ENCODE assay signal across 8 cellular contexts in genomic region chr1:247077234-247077633, GRCh38. TPM values are rescaled to one million over a fixed set of nuclear protein-coding genes. Genes with fewer than 3 reads are reported as not detected.
A peak's percentile ranks its signal among the peaks of the same experiment; 100 is the strongest.
DNase-seq lines count a peak whose midpoint lies in the region; ATAC-seq and TF ChIP-seq lines count a peak whose summit lies in the region.

No MANE protein-coding gene starts in this region.

- 0 out of 2 replicates have a peak, but pooled peaks cover 3% of the 10 kb centered on the region for H3K4me1 ChIP-seq in MM.1S (ENCODE audit: low read length)
- no peaks in the 10 kb centered on the region for H3K4me1 ChIP-seq in prostate gland (replicated peaks)

- H2AFZ ChIP-seq in MM.1S (ENCODE audit: low read length) = no peak overlapping the region

- TF ChIP-seq POLR2A in prostate gland (IDR thresholded peaks at IDR 0.05) = no peak

- H3K27me3 ChIP-seq in MM.1S (replicated peaks; ENCODE audit: insufficient read depth, low read length) (no peaks in the 10 kb centered on the region), prostate gland (replicated peaks; ENCODE audit: insufficient read depth) (no peaks in the 10 kb centered on the region)

- no peak overlapping the region for H3K9ac ChIP-seq in MM.1S (ENCODE audit: low read length)

- peaks cover 42% of the 10 kb centered on the region for H3K79me2 ChIP-seq in MM.1S (ENCODE audit: low read length)

- no peaks in the 10 kb centered on the region for H3K27me3 Mint-ChIP-seq in chondrocyte (ENCODE audit: low read depth)
- no peaks in the 10 kb centered on the region for H3K27me3 Mint-ChIP-seq in neural crest cell (ENCODE audit: low read depth)

- H3F3A ChIP-seq in MM.1S (ENCODE audit: insufficient read depth, low read length) = no peaks in the 10 kb centered on the region; the same call in 1 of the 2 replicates

- peaks cover 23% of the 10 kb centered on the region for H3K4me1 Mint-ChIP-seq in chondrocyte (ENCODE audit: low read depth)
- peaks cover 33% of the 10 kb centered on the region for H3K4me1 Mint-ChIP-seq in neural crest cell

- 72% methylated on average over 2 of the region's 2 CpGs for WGBS in prostate gland

- intact Hi-C loops in prostate gland (cut with DNase I) (no loop called here), posterior cingulate gyrus (cut with DNase I) (loop anchor here (10.0 kb wide), 1 partner anchor 142 kb away; the partner anchor contains the start of gene AHCTF1)

- TF ChIP-seq CTCF in MM.1S (IDR thresholded peaks at IDR 0.05; ENCODE audit: low read length) = peak; percentile 9; the same call in 1 of the 2 replicates
- peak; percentile 54 for TF ChIP-seq CTCF in chondrocyte (IDR thresholded peaks at IDR 0.05)
- no peak for TF ChIP-seq CTCF in neural crest cell (conservative IDR thresholded peaks at IDR 0.05)
- TF ChIP-seq CTCF in prostate gland (IDR thresholded peaks at IDR 0.05) = no peak

- H3K4me3 ChIP-seq in MM.1S (ENCODE audit: low read length) (peak overlapping the region; percentile 87; the same call in 1 of the 2 replicates), prostate gland (no peak overlapping the region)

- no peaks in the 10 kb centered on the region for H4K20me1 ChIP-seq in MM.1S (ENCODE audit: insufficient read depth, low read length)

- H3K9me2 ChIP-seq in MM.1S (replicated peaks; ENCODE audit: insufficient read depth, low read length) = no peaks in the 10 kb centered on the region

- H3K4me2 ChIP-seq in MM.1S (ENCODE audit: low read depth, low read length) = peak overlapping the region; percentile 63; the same call in 1 of the 2 replicates

- H3K36me3 Mint-ChIP-seq in chondrocyte (ENCODE audit: low read depth) (peaks cover 2% of the 10 kb centered on the region), neural crest cell (ENCODE audit: low read depth) (peaks cover 53% of the 10 kb centered on the region)

- H3K9me3 Mint-ChIP-seq in chondrocyte (ENCODE audit: low read depth) = peaks cover 6% of the 10 kb centered on the region
- peaks cover 17% of the 10 kb centered on the region for H3K9me3 Mint-ChIP-seq in neural crest cell

- H3K9me3 ChIP-seq in MM.1S (replicated peaks; ENCODE audit: insufficient read depth, low read length) = no peaks in the 10 kb centered on the region
- H3K9me3 ChIP-seq in prostate gland = no peaks in the 10 kb centered on the region

- ATAC-seq in HG02981 (IDR thresholded peaks at IDR 0.05; ENCODE audit: unreplicated experiment) = no peak

- H3K36me3 ChIP-seq in MM.1S (replicated peaks; ENCODE audit: insufficient read depth, low read length) (no peaks in the 10 kb centered on the region), prostate gland (no peaks in the 10 kb centered on the region)

- peak overlapping the region; percentile 96 for H3K4me3 Mint-ChIP-seq in chondrocyte (ENCODE audit: unreplicated experiment)
- H3K4me3 Mint-ChIP-seq in neural crest cell = peak overlapping the region; percentile 98

- H3K27ac ChIP-seq in MM.1S (ENCODE audit: low read length) (no peak overlapping the region), prostate gland (no peak overlapping the region)

- peak overlapping the region; percentile 83 for H3K27ac Mint-ChIP-seq in chondrocyte (ENCODE audit: unreplicated experiment)
- H3K27ac Mint-ChIP-seq in neural crest cell (ENCODE audit: unreplicated experiment) = peak overlapping the region; percentile 78

- DNase-seq in EL = peak; percentile 25
- no peak for DNase-seq in MM.1S
- DNase-seq in chondrocyte (ENCODE audit: low spot score) = no peak
- DNase-seq in neural crest cell (ENCODE audit: low read depth, low spot score) = no peak
- DNase-seq in prostate gland (ENCODE audit: low spot score) = no peak
- no peak for DNase-seq in stimulated activated CD8-positive, alpha-beta memory T cell treated with anti-CD3 and anti-CD28 coated beads, Interleukin-4, amount 100 ng/mL, for 48 hours
- DNase-seq in posterior cingulate gyrus = no peak

RNA-seq across cellular contexts. Expression of gene ZNF670, which starts 1.4 kb away (rescaled TPM):
- 2.3 to 3.6 TPM (median 2.7 TPM) in 3 replicates for total RNA-seq in chondrocyte
- total RNA-seq in neural crest cell = 12.2 and 13.2 TPM in 2 replicates
- 1 to 10 TPM; 2.9 to 4.7 TPM for total RNA-seq in prostate gland

RNA-seq across cellular contexts. Expression of gene ZNF669, which starts 26.9 kb away (rescaled TPM):
- 6.1 to 9.3 TPM (median 8.3 TPM) in 3 replicates for total RNA-seq in chondrocyte
- 19.8 and 21.8 TPM in 2 replicates for total RNA-seq in neural crest cell
- total RNA-seq in prostate gland = 1 to 10 TPM; 7.0 to 8.2 TPM

Comparison
In these comparisons a context has a peak if more than half of its experiments do, and no peak if none do; other contexts are left out.
1. CTCF ChIP-seq: peak in MM.1S (single experiment) and chondrocyte (single experiment); none in neural crest cell (single experiment) and prostate gland (0 of 4).